ENCODE assay signal across 11 cellular contexts in the genomic region with DNA sequence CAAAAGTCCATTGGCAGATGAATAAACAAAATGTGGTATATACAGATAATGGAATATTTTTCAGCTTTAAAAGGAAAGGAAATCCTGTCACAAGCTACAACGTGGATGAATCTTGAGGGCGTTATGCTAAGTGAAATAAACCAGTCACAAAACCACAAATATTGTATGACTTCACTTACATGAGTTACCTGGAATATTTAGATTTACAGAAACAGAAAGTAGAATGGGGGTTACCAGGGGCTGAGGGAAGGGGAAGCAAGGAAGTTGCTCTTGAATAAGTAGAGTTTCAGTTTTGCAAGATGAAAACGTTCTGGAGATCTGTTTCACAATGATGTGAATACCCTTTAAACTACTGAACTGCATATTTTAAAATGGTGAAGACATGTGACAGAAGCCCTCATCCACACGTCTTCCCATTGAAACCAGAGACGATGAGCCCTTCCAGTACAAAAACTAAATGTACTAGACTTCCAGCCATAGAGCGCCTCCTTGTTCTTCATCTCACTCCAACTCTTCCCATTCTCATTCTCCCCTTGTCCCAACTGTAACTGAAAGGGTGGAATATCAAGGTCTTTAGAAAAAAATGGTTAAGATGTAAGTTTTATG.
DNase-seq lines count a peak whose midpoint lies in the region; ATAC-seq, FAIRE-seq and TF ChIP-seq lines count a peak whose summit lies in the region.
"Had no signal": no experiment of that assay in that cellular context is flagged by ENCODE, and none has a peak within 500 bp of the region (broad histone marks: within the 10 kb centered on the region; RNA-seq: fewer than 3 reads in every experiment).

No MANE protein-coding gene starts in this region.

- FAIRE-seq in frontal cortex (lab: Jason Lieb, UNC) = no peak
- FAIRE-seq: TTC549 had no signal

- peak overlapping the region; percentile 75 for H3K27ac Mint-ChIP-seq in activated CD8-positive, alpha-beta memory T cell treated with anti-CD3 and anti-CD28 coated beads, Interleukin-2, amount 10 ng/mL, durations not matched to agents 7 days and 5 days
- peak overlapping the region; percentile 92 for H3K27ac Mint-ChIP-seq in T-helper 1 cell treated with Interleukin-12 subunit alpha and Interleukin-12 subunit beta and Interleukin-4 antibody, amounts not matched to agents 30 μg/mL and 1 μg/mL, for 36 hours
- H3K27ac Mint-ChIP-seq in stimulated activated memory B cell treated with anti-CD40 and anti-IgM and Interleukin-4, amounts not matched to agents 10 μg/mL and 1 μg/mL and 100 μg/mL, for 72 hours = peak overlapping the region; percentile 85

- H3K9me3 ChIP-seq in gastroesophageal sphincter = no peaks in the 10 kb centered on the region

- H3K4me3 ChIP-seq in gastroesophageal sphincter = no peak overlapping the region

- WGBS in gastroesophageal sphincter (ENCODE audit: low coverage in 1 of 2), 2 donors = 56 to 72% methylated on average over 6 of the region's 6 CpGs

- no peaks in the 10 kb centered on the region for H3K27me3 Mint-ChIP-seq in activated CD8-positive, alpha-beta memory T cell treated with anti-CD3 and anti-CD28 coated beads, Interleukin-2, amount 10 ng/mL, durations not matched to agents 7 days and 5 days
- no peaks in the 10 kb centered on the region for H3K27me3 Mint-ChIP-seq in T-helper 1 cell treated with Interleukin-12 subunit alpha and Interleukin-12 subunit beta and Interleukin-4 antibody, amounts not matched to agents 30 μg/mL and 1 μg/mL, for 36 hours (ENCODE audit: low read depth)
- H3K27me3 Mint-ChIP-seq in stimulated activated memory B cell treated with anti-CD40 and anti-IgM and Interleukin-4, amounts not matched to agents 10 μg/mL and 1 μg/mL and 100 μg/mL, for 72 hours = no peaks in the 10 kb centered on the region

- H3K4me3 Mint-ChIP-seq in activated CD8-positive, alpha-beta memory T cell treated with anti-CD3 and anti-CD28 coated beads, Interleukin-2, amount 10 ng/mL, durations not matched to agents 7 days and 5 days = peak overlapping the region; percentile 54
- H3K4me3 Mint-ChIP-seq in T-helper 1 cell treated with Interleukin-12 subunit alpha and Interleukin-12 subunit beta and Interleukin-4 antibody, amounts not matched to agents 30 μg/mL and 1 μg/mL, for 36 hours = peak overlapping the region; percentile 69
- peak overlapping the region; percentile 53 for H3K4me3 Mint-ChIP-seq in stimulated activated memory B cell treated with anti-CD40 and anti-IgM and Interleukin-4, amounts not matched to agents 10 μg/mL and 1 μg/mL and 100 μg/mL, for 72 hours

- peaks cover 22% of the 10 kb centered on the region for H3K4me1 Mint-ChIP-seq in activated CD8-positive, alpha-beta memory T cell treated with anti-CD3 and anti-CD28 coated beads, Interleukin-2, amount 10 ng/mL, durations not matched to agents 7 days and 5 days
- peaks cover 41% of the 10 kb centered on the region for H3K4me1 Mint-ChIP-seq in T-helper 1 cell treated with Interleukin-12 subunit alpha and Interleukin-12 subunit beta and Interleukin-4 antibody, amounts not matched to agents 30 μg/mL and 1 μg/mL, for 36 hours (ENCODE audit: low read depth)
- H3K4me1 Mint-ChIP-seq in stimulated activated memory B cell treated with anti-CD40 and anti-IgM and Interleukin-4, amounts not matched to agents 10 μg/mL and 1 μg/mL and 100 μg/mL, for 72 hours = peaks cover 35% of the 10 kb centered on the region

- TF ChIP-seq CTCF in gastroesophageal sphincter (IDR thresholded peaks at IDR 0.05) = no peak

- H3K27ac ChIP-seq in gastroesophageal sphincter = no peak overlapping the region

- no peak for TF ChIP-seq POLR2A in gastroesophageal sphincter (IDR thresholded peaks at IDR 0.05)

- H3K36me3 ChIP-seq in gastroesophageal sphincter = peaks cover 0 to 75% of the 10 kb centered on the region in 2 donors

- DNase-seq in activated CD8-positive, alpha-beta memory T cell treated with anti-CD3 and anti-CD28 coated beads, Interleukin-2, amount 10 ng/mL, durations not matched to agents 7 days and 5 days = peak; percentile 43
- no peak for DNase-seq in activated CD8-positive, alpha-beta memory T cell treated with anti-CD3 and anti-CD28 coated beads, Interleukin-2, amount 50 U/mL, for 48 hours
- no peak for DNase-seq in frontal cortex (ENCODE audit: low spot score in 2 of 2)
- DNase-seq in A172 (ENCODE audit: low spot score) = no peak
- DNase-seq: islet precursor cell, NCI-H1436 had no signal

- TF ChIP-seq EP300 in gastroesophageal sphincter (IDR thresholded peaks at IDR 0.05) = no peak

- H3K4me1 ChIP-seq in gastroesophageal sphincter = peaks cover 0 to 7% (median 0%) of the 10 kb centered on the region in 3 donors

- ATAC-seq in activated CD8-positive, alpha-beta memory T cell treated with anti-CD3 and anti-CD28 coated beads, Interleukin-2, amount 10 ng/mL, durations not matched to agents 7 days and 5 days = peak; percentile 65
- ATAC-seq in HG02852 (IDR thresholded peaks at IDR 0.05; ENCODE audit: unreplicated experiment) (peak; percentile 73), gastroesophageal sphincter (no peak)
- peak; percentile 89 for ATAC-seq in stimulated activated memory B cell treated with anti-CD40 and anti-IgM and Interleukin-4, amounts not matched to agents 10 μg/mL and 1 μg/mL and 100 μg/mL, for 72 hours

- H3K36me3 Mint-ChIP-seq in activated CD8-positive, alpha-beta memory T cell treated with anti-CD3 and anti-CD28 coated beads, Interleukin-2, amount 10 ng/mL, durations not matched to agents 7 days and 5 days = peaks cover 42% of the 10 kb centered on the region
- peaks cover 48% of the 10 kb centered on the region for H3K36me3 Mint-ChIP-seq in T-helper 1 cell treated with Interleukin-12 subunit alpha and Interleukin-12 subunit beta and Interleukin-4 antibody, amounts not matched to agents 30 μg/mL and 1 μg/mL, for 36 hours (ENCODE audit: low read depth)
- H3K36me3 Mint-ChIP-seq in stimulated activated memory B cell treated with anti-CD40 and anti-IgM and Interleukin-4, amounts not matched to agents 10 μg/mL and 1 μg/mL and 100 μg/mL, for 72 hours = peaks cover 33% of the 10 kb centered on the region

- CTCF ChIA-PET in activated CD8-positive, alpha-beta memory T cell treated with anti-CD3 and anti-CD28 coated beads, Interleukin-2, amount 10 ng/mL, durations not matched to agents 7 days and 5 days (lab: Charles Lee) = interaction anchor here (1.2 kb wide), 1 partner anchor 74 kb away, joined by 3 read pairs; no protein-coding TSS in a partner anchor

- no peaks in the 10 kb centered on the region for H3K27me3 ChIP-seq in gastroesophageal sphincter

- no peaks in the 10 kb centered on the region for H3K9me3 Mint-ChIP-seq in activated CD8-positive, alpha-beta memory T cell treated with anti-CD3 and anti-CD28 coated beads, Interleukin-2, amount 10 ng/mL, durations not matched to agents 7 days and 5 days (ENCODE audit: low read depth)
- no peaks in the 10 kb centered on the region for H3K9me3 Mint-ChIP-seq in T-helper 1 cell treated with Interleukin-12 subunit alpha and Interleukin-12 subunit beta and Interleukin-4 antibody, amounts not matched to agents 30 μg/mL and 1 μg/mL, for 36 hours
- H3K9me3 Mint-ChIP-seq in stimulated activated memory B cell treated with anti-CD40 and anti-IgM and Interleukin-4, amounts not matched to agents 10 μg/mL and 1 μg/mL and 100 μg/mL, for 72 hours = no peaks in the 10 kb centered on the region
